Comparison of ENCODE assay signal across 1 cellular context in genomic region chr15:100716456-100717085, GRCh38.
TF ChIP-seq lines count a peak whose summit lies in the region.

No MANE protein-coding gene starts in this region.

TF ChIP-seq in IMR-90, 13 proteins besides CTCF, POLR2A, EP300 and RAD21 (continued from another document):
- TF ChIP-seq USF2 (IDR thresholded peaks at IDR 0.05; ENCODE audit: low read depth, low read length): no peak
- no peak for TF ChIP-seq NFE2L2 (IDR thresholded peaks at IDR 0.05; ENCODE audit: low read depth, low read length)
- TF ChIP-seq MAFK (IDR thresholded peaks at IDR 0.05; ENCODE audit: low read depth, low read length): no peak
- no peak for TF ChIP-seq CHD1 (IDR thresholded peaks at IDR 0.05; ENCODE audit: low read depth, low read length)
- no peak for TF ChIP-seq MXI1 (IDR thresholded peaks at IDR 0.05; ENCODE audit: borderline replicate concordance, low read depth, low read length)
- TF ChIP-seq MAZ (IDR thresholded peaks at IDR 0.05; ENCODE audit: borderline replicate concordance, low read depth, low read length): no peak
- no peak for TF ChIP-seq RFX5 (IDR thresholded peaks at IDR 0.05; ENCODE audit: low read depth, low read length)
- no peak for TF ChIP-seq BHLHE40 (IDR thresholded peaks at IDR 0.05; ENCODE audit: low read depth, low read length)
- no peak for TF ChIP-seq SMC3 (IDR thresholded peaks at IDR 0.05; ENCODE audit: low read depth, low read length)
